Comparison of ENCODE assay signal across 1 cellular context in the genomic region with DNA sequence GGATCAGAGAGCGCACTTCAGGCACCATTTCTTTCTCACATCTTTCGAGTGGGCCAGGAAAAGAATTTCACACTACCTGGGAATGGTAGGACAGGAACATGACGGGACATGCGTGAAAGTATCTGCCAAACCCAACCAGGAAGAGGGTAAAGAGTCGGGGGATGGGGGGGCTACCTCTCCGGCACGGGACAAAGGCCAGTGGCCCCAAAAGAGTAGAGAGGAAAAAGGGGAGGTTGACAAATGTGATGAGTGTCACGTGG.
TF ChIP-seq lines count a peak whose summit lies in the region.

No MANE protein-coding gene starts in this region.

TF ChIP-seq in SK-N-SH, 30 proteins besides CTCF, POLR2A, EP300 and RAD21 (continued from another document):
- TF ChIP-seq, protein P1, sequence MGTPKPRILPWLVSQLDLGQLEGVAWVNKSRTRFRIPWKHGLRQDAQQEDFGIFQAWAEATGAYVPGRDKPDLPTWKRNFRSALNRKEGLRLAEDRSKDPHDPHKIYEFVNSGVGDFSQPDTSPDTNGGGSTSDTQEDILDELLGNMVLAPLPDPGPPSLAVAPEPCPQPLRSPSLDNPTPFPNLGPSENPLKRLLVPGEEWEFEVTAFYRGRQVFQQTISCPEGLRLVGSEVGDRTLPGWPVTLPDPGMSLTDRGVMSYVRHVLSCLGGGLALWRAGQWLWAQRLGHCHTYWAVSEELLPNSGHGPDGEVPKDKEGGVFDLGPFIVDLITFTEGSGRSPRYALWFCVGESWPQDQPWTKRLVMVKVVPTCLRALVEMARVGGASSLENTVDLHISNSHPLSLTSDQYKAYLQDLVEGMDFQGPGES (IDR thresholded peaks at IDR 0.05; ENCODE audit: low read depth, low read length) = no peak
- TF ChIP-seq, protein P2, sequence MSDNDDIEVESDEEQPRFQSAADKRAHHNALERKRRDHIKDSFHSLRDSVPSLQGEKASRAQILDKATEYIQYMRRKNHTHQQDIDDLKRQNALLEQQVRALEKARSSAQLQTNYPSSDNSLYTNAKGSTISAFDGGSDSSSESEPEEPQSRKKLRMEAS (IDR thresholded peaks at IDR 0.05; ENCODE audit: low read depth) = no peak
- TF ChIP-seq, protein P3, sequence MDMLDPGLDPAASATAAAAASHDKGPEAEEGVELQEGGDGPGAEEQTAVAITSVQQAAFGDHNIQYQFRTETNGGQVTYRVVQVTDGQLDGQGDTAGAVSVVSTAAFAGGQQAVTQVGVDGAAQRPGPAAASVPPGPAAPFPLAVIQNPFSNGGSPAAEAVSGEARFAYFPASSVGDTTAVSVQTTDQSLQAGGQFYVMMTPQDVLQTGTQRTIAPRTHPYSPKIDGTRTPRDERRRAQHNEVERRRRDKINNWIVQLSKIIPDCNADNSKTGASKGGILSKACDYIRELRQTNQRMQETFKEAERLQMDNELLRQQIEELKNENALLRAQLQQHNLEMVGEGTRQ (IDR thresholded peaks at IDR 0.05; ENCODE audit: borderline replicate concordance, low read depth, low read length) = no peak
- TF ChIP-seq SMC3 (IDR thresholded peaks at IDR 0.05; ENCODE audit: low read depth, low read length) (no peak), EZH2phosphoT487 (IDR thresholded peaks at IDR 0.05; ENCODE audit: borderline replicate concordance, low read depth) (no peak)
